Comparison of ENCODE assay signal across 8 cellular contexts in genomic region chr6:108565091-108565766, GRCh38. TPM values are rescaled to one million over a fixed set of nuclear protein-coding genes. Genes with fewer than 3 reads are reported as not detected.
DNase-seq lines count a peak whose midpoint lies in the region; ATAC-seq and TF ChIP-seq lines count a peak whose summit lies in the region.

No MANE protein-coding gene starts in this region.

- ATAC-seq in GM21515 (IDR thresholded peaks at IDR 0.05; ENCODE audit: unreplicated experiment) (peak; percentile 66), IMR-90 (ENCODE audit: low read depth) (no peak), memory B cell (ENCODE audit: low read depth) (peak; percentile 83)
- ATAC-seq in activated naive CD4-positive, alpha-beta T cell treated with anti-CD3 and anti-CD28 coated beads, Interleukin-2, amount 50 U/mL, for 72 hours, result peak; percentile 77 to 82

- peak overlapping the region; percentile 94 for H3K4me2 ChIP-seq in IMR-90 (ENCODE audit: low read depth, low read length)

- H4K5ac ChIP-seq in IMR-90 (ENCODE audit: low read depth, low read length), result peak overlapping the region; percentile 42; the same call in 1 of the 2 replicates

- H3K27me3 Mint-ChIP-seq in memory B cell (no peaks in the 10 kb centered on the region), nephron progenitor cell (ENCODE audit: low read depth, poor library complexity) (peaks cover 3% of the 10 kb centered on the region)

- TF ChIP-seq CTCF in GM12865 (IDR thresholded peaks at IDR 0.05; ENCODE audit: insufficient read depth, low read depth, low read length, missing control alignments) (no peak), IMR-90 (conservative IDR thresholded peaks at IDR 0.05; ENCODE audit: low read depth, low read length) (no peak), nephron progenitor cell (IDR thresholded peaks at IDR 0.05) (no peak)

- peaks cover 22% of the 10 kb centered on the region for H3K36me3 ChIP-seq in IMR-90 (ENCODE audit: control insufficient read depth, insufficient read depth, low read length)
- peaks cover 36% of the 10 kb centered on the region for H3K36me3 ChIP-seq in HAP-1 (replicated peaks)

- peak overlapping the region; percentile 47 for H3K14ac ChIP-seq in IMR-90 (replicated peaks; ENCODE audit: low read depth, low read length)

- peak overlapping the region; percentile 48 to 52 for H3K27ac Mint-ChIP-seq in activated naive CD4-positive, alpha-beta T cell treated with anti-CD3 and anti-CD28 coated beads, Interleukin-2, amount 50 U/mL, for 72 hours
- H3K27ac Mint-ChIP-seq in memory B cell, result peak overlapping the region; percentile 92
- no peak overlapping the region for H3K27ac Mint-ChIP-seq in nephron progenitor cell

- H3K79me1 ChIP-seq in IMR-90 (ENCODE audit: low read depth in 1 of 2, low read length in 2 of 2), result peaks cover 10 to 55% of the 10 kb centered on the region in 2 experiments; a peak in 3 of 4 replicates

- intact Hi-C loops in IMR-90 (cut with micrococcal nuclease), result loop anchor here (2.0 kb wide), 1 partner anchor 86 kb away; no protein-coding TSS in a partner anchor

- WGBS in IMR-90 (ENCODE audit: extremely low coverage in 2 of 2, insufficient read length in 1 of 2), 2 experiments, result no CpG with 5 or more reads among the region's 4 CpGs

- no peak for TF ChIP-seq POLR2A in IMR-90 (IDR thresholded peaks at IDR 0.05; ENCODE audit: low read depth, low read length)

- peak overlapping the region; percentile 46; the same call in 2 of the 3 replicates for H2BK15ac ChIP-seq in IMR-90 (ENCODE audit: low read depth, low read length)

- peak overlapping the region; percentile 74; the same call in 1 of the 2 replicates for H3K27ac ChIP-seq in IMR-90 (ENCODE audit: insufficient read depth, low read length)

- H3K4me1 ChIP-seq in IMR-90 (ENCODE audit: control insufficient read depth, insufficient read depth, low read length) (peaks cover 14% of the 10 kb centered on the region), HAP-1 (peaks cover 9% of the 10 kb centered on the region; the same call in 1 of the 2 replicates)

- CTCF ChIA-PET in IMR-90 (lab: Yijun Ruan, JAX), result no interaction called here

- peak overlapping the region; percentile 2 to 35; a peak in 2 of 4 replicates for H4K8ac ChIP-seq in IMR-90 (ENCODE audit: low read depth in 2 of 2, low read length in 2 of 2)

- H3K36me3 Mint-ChIP-seq in activated naive CD4-positive, alpha-beta T cell treated with anti-CD3 and anti-CD28 coated beads, Interleukin-2, amount 50 U/mL, for 72 hours, result peaks cover 0 to 15% of the 10 kb centered on the region in 2 donors
- H3K36me3 Mint-ChIP-seq in memory B cell (peaks cover 20% of the 10 kb centered on the region), nephron progenitor cell (ENCODE audit: low read depth) (peaks cover 35% of the 10 kb centered on the region)

- peak overlapping the region; percentile 85; the same call in 1 of the 2 replicates for H2BK20ac ChIP-seq in IMR-90 (ENCODE audit: low read depth, low read length)

- peaks cover 61% of the 10 kb centered on the region for H4K20me1 ChIP-seq in IMR-90 (ENCODE audit: insufficient read depth, low read length)

- H3K4me3 Mint-ChIP-seq in memory B cell (peak overlapping the region; percentile 73), nephron progenitor cell (no peak overlapping the region)

- no peak overlapping the region for H2AFZ ChIP-seq in IMR-90 (replicated peaks; ENCODE audit: low read length, poor library complexity)

- no peaks in the 10 kb centered on the region for H3K9me3 ChIP-seq in IMR-90 (ENCODE audit: control insufficient read depth, insufficient read depth, low read length)
- H3K9me3 ChIP-seq in HAP-1, result no peaks in the 10 kb centered on the region

- peak overlapping the region; percentile 90 for H3K18ac ChIP-seq in IMR-90 (ENCODE audit: low read depth, low read length)

- DNase-seq in GM12865 (ENCODE audit: low read depth), result peak; percentile 89
- no peak for DNase-seq in IMR-90
- no peak for DNase-seq in activated naive CD4-positive, alpha-beta T cell treated with anti-CD3 and anti-CD28 coated beads, Interleukin-2, amount 50 U/mL, for 72 hours (ENCODE audit: low spot score in 2 of 2)
- DNase-seq in memory B cell (ENCODE audit: low spot score in 2 of 2), result peak; percentile 49 to 75
- DNase-seq in NCI-H1048 (lab: John Stamatoyannopoulos, UW), result no peak
- no peak for DNase-seq in nephron progenitor cell
- no peak for DNase-seq in HAP-1 (ENCODE audit: low spot score in 2 of 2)

- H3K9me3 Mint-ChIP-seq in activated naive CD4-positive, alpha-beta T cell treated with anti-CD3 and anti-CD28 coated beads, Interleukin-2, amount 50 U/mL, for 72 hours, result no peaks in the 10 kb centered on the region
- H3K9me3 Mint-ChIP-seq in memory B cell (peaks cover 2% of the 10 kb centered on the region), nephron progenitor cell (no peaks in the 10 kb centered on the region)

- dilution Hi-C loops in IMR-90 (cut with HindIII; ENCODE audit: low sequenced_read_pairs, unreplicated experiment), result no loop called here

- peak overlapping the region; percentile 85 for H3K4ac ChIP-seq in IMR-90 (ENCODE audit: low read depth, low read length)

- POLR2A ChIA-PET in IMR-90 (lab: Charles Lee; ENCODE audit: unreplicated experiment), result no interaction called here

- H3K56ac ChIP-seq in IMR-90 (ENCODE audit: extremely low read depth, insufficient read depth, low read length), result peak overlapping the region; percentile 45

- in situ Hi-C loops in IMR-90 (cut with MboI; ENCODE audit: low sequenced_read_pairs) (no loop called here), HAP-1 (cut with MboI; ENCODE audit: low sequenced_read_pairs) (no loop called here)

- no peaks in the 10 kb centered on the region for H3K27me3 ChIP-seq in IMR-90 (ENCODE audit: control insufficient read depth, insufficient read depth, low read length)
- H3K27me3 ChIP-seq in HAP-1 (ENCODE audit: low read depth), result no peaks in the 10 kb centered on the region

- H3K9me1 ChIP-seq in IMR-90 (ENCODE audit: insufficient read depth, low read length), result peaks cover 17% of the 10 kb centered on the region

- H2BK5ac ChIP-seq in IMR-90 (ENCODE audit: low read depth, low read length, poor library complexity, severe bottlenecking), result peak overlapping the region; percentile 85

- no peak overlapping the region for H2AK9ac ChIP-seq in IMR-90 (replicated peaks; ENCODE audit: low read depth, low read length, poor library complexity)

- no TSS peak for BruUV-seq in IMR-90 (replicated peaks; lab: Mats Ljungman, UMichigan)

- peak overlapping the region; percentile 88 for H3K23ac ChIP-seq in IMR-90 (ENCODE audit: low read depth, low read length)

- H2BK120ac ChIP-seq in IMR-90 (ENCODE audit: low read depth, low read length), result peak overlapping the region; percentile 87

- TF ChIP-seq RAD21 in IMR-90 (IDR thresholded peaks at IDR 0.05; ENCODE audit: low read length), result no peak

- H2AK5ac ChIP-seq in IMR-90 (ENCODE audit: low read depth, low read length), result peak overlapping the region; percentile 56

- peak overlapping the region; percentile 67 for H3K9ac ChIP-seq in IMR-90 (ENCODE audit: low read depth, low read length)

- H3K4me1 Mint-ChIP-seq in memory B cell (peaks cover 46% of the 10 kb centered on the region), nephron progenitor cell (peaks cover 47% of the 10 kb centered on the region)

- peak overlapping the region; percentile 4 for H4K91ac ChIP-seq in IMR-90 (ENCODE audit: insufficient read depth, low read depth, low read length)

- H3K4me3 ChIP-seq in GM12865 (ENCODE audit: low read depth, low read length) (no peak overlapping the region), IMR-90 (ENCODE audit: insufficient read depth, low read depth, low read length) (no peak overlapping the region), HAP-1 (no peak overlapping the region)

TF ChIP-seq in IMR-90, 13 proteins besides CTCF, POLR2A, EP300 and RAD21:
- no peak for TF ChIP-seq ELK1 (IDR thresholded peaks at IDR 0.05; ENCODE audit: borderline replicate concordance, low read depth, low read length)
- TF ChIP-seq CHD1 (IDR thresholded peaks at IDR 0.05; ENCODE audit: low read depth, low read length), result no peak
- TF ChIP-seq FOS (IDR thresholded peaks at IDR 0.05; ENCODE audit: low read depth, low read length), result no peak
- no peak for TF ChIP-seq USF2 (IDR thresholded peaks at IDR 0.05; ENCODE audit: low read depth, low read length)
- TF ChIP-seq SMC3 (IDR thresholded peaks at IDR 0.05; ENCODE audit: low read depth, low read length), result no peak
- TF ChIP-seq CEBPB (IDR thresholded peaks at IDR 0.05; ENCODE audit: low read depth, low read length), result no peak
- no peak for TF ChIP-seq MAZ (IDR thresholded peaks at IDR 0.05; ENCODE audit: borderline replicate concordance, low read depth, low read length)
- TF ChIP-seq RCOR1 (IDR thresholded peaks at IDR 0.05; ENCODE audit: insufficient replicate concordance, low read length), result no peak

RNA-seq across cellular contexts. Expression of gene FOXO3, which starts 4.5 kb away (rescaled TPM):
- 35.3 and 38.7 TPM in 2 replicates for total RNA-seq in IMR-90 (2012; rRNA removed)
- 17.5 and 19.1 TPM in 2 replicates for polyA plus RNA-seq in IMR-90 (2012; rRNA removed)
- polyA plus RNA-seq in IMR-90 (2012; cell fraction: cytosol; rRNA removed), result 12.9 and 22.4 TPM in 2 replicates
- polyA plus RNA-seq in IMR-90 (2012; cell fraction: nucleus; rRNA removed; ENCODE audit: low replicate concordance), result 13.2 and 15.6 TPM in 2 replicates
- total RNA-seq in activated naive CD4-positive, alpha-beta T cell treated with anti-CD3 and anti-CD28 coated beads, Interleukin-2, amount 50 U/mL, for 72 hours, result 1 to 10 TPM; 2.1 to 4.8 TPM

Comparison
In these comparisons a context has a peak if more than half of its experiments do, and no peak if none do; other contexts are left out.
1. DNase-seq: peak in GM12865 (single experiment) and memory B cell (2 of 2); none in IMR-90 (single experiment), activated naive CD4-positive, alpha-beta T cell treated with anti-CD3 and anti-CD28 coated beads, Interleukin-2, amount 50 U/mL, for 72 hours (0 of 2), NCI-H1048 (single experiment), nephron progenitor cell (single experiment) and HAP-1 (0 of 2).